Comparison of ENCODE assay signal across 1 cellular context in genomic region chr10:13585943-13586342, GRCh38.
TF ChIP-seq lines count a peak whose summit lies in the region.

No MANE protein-coding gene starts in this region.

TF ChIP-seq in WTC11, 78 proteins besides CTCF, POLR2A, EP300 and RAD21:
- TF ChIP-seq ATF2 (CRISPR knock-in tag; IDR thresholded peaks at IDR 0.05; ENCODE audit: borderline replicate concordance, low read depth) (no peak), HMGXB4 (CRISPR knock-in tag; IDR thresholded peaks at IDR 0.05) (no peak), USF2 (CRISPR knock-in tag; IDR thresholded peaks at IDR 0.05) (no peak)
